ENCODE assay signal across 14 cellular contexts in genomic region chr3:40109641-40110490, GRCh38.
A peak's percentile ranks its signal among the peaks of the same experiment; 100 is the strongest.
DNase-seq lines count a peak whose midpoint lies in the region; ATAC-seq and TF ChIP-seq lines count a peak whose summit lies in the region.
"Had no signal": no experiment of that assay in that cellular context is flagged by ENCODE, and none has a peak within 500 bp of the region (broad histone marks: within the 10 kb centered on the region; RNA-seq: fewer than 3 reads in every experiment).

No MANE protein-coding gene starts in this region.

- peaks cover 1% of the 10 kb centered on the region for H3K4me1 Mint-ChIP-seq in progenitor cell of endocrine pancreas (ENCODE audit: low read depth)

- TF ChIP-seq POLR2A in spleen (IDR thresholded peaks at IDR 0.05): no peak

- no peak for ATAC-seq in RWPE2 (ENCODE audit: low read depth)
- no peak for ATAC-seq in GM21360 (IDR thresholded peaks at IDR 0.05; ENCODE audit: unreplicated experiment)
- ATAC-seq: activated CD8-positive, alpha-beta T cell treated with anti-CD3 and anti-CD28 coated beads for 36 hours had no signal

- peaks cover 7% of the 10 kb centered on the region for H3K27me3 Mint-ChIP-seq in progenitor cell of endocrine pancreas

- DNase-seq in DMS 273 (lab: John Stamatoyannopoulos, UW; ENCODE audit: unreplicated experiment) (peak; percentile 22), DMS 273 treated with DMSO at 0.1 percent for 48 hours (lab: John Stamatoyannopoulos, UW) (no peak), RWPE2 (ENCODE audit: low spot score) (no peak), fibroblast of pulmonary artery (ENCODE audit: low read depth) (no peak), progenitor cell of endocrine pancreas (ENCODE audit: low spot score, unreplicated experiment) (no peak), spleen (no peak)
- no peak for DNase-seq in effector memory CD4-positive, alpha-beta T cell
- DNase-seq: 8988T; activated CD8-positive, alpha-beta T cell treated with anti-CD3 and anti-CD28 coated beads for 36 hours; amniotic stem cell; hippocampal formation; Right ventricle myocardium superior; sigmoid colon had no signal

- H3K36me3 Mint-ChIP-seq in progenitor cell of endocrine pancreas (ENCODE audit: insufficient read depth): no peaks in the 10 kb centered on the region

- H3K27me3 ChIP-seq in RWPE2 (ENCODE audit: insufficient read depth, poor library complexity, severe bottlenecking): no peaks in the 10 kb centered on the region
- H3K27me3 ChIP-seq in effector memory CD4-positive, alpha-beta T cell (replicated peaks; ENCODE audit: control insufficient read depth, insufficient read depth, low read length, poor library complexity, severe bottlenecking): no peaks in the 10 kb centered on the region
- no peaks in the 10 kb centered on the region for H3K27me3 ChIP-seq in spleen (replicated peaks in 1 of 7)
- H3K27me3 ChIP-seq: sigmoid colon had no signal

- intact Hi-C loops in spleen (cut with DNase I; ENCODE audit: low total_unique reads): no loop called here

- H3K36me3 ChIP-seq in RWPE2 (ENCODE audit: low read depth) (no peaks in the 10 kb centered on the region), spleen (no peaks in the 10 kb centered on the region)
- H3K36me3 ChIP-seq in effector memory CD4-positive, alpha-beta T cell (ENCODE audit: control insufficient read depth, insufficient read depth, low read length): no peaks in the 10 kb centered on the region
- H3K36me3 ChIP-seq: sigmoid colon had no signal

- no peaks in the 10 kb centered on the region for H3K9me3 Mint-ChIP-seq in progenitor cell of endocrine pancreas (ENCODE audit: low read depth)
- H3K9me3 Mint-ChIP-seq: activated CD8-positive, alpha-beta T cell treated with anti-CD3 and anti-CD28 coated beads for 36 hours had no signal

- H3K4me3 ChIP-seq in RWPE2 (ENCODE audit: severe bottlenecking): no peak overlapping the region
- H3K4me3 ChIP-seq in fibroblast of pulmonary artery (replicated peaks; ENCODE audit: low read depth, low read length): no peak overlapping the region
- H3K4me3 ChIP-seq in effector memory CD4-positive, alpha-beta T cell (ENCODE audit: insufficient read depth, low read depth, low read length, poor library complexity, severe bottlenecking): no peak overlapping the region
- H3K4me3 ChIP-seq in spleen: no peak overlapping the region
- H3K4me3 ChIP-seq: sigmoid colon had no signal

- H3K9me3 ChIP-seq in RWPE2 (ENCODE audit: severe bottlenecking) (no peaks in the 10 kb centered on the region), spleen (no peaks in the 10 kb centered on the region)
- no peaks in the 10 kb centered on the region for H3K9me3 ChIP-seq in effector memory CD4-positive, alpha-beta T cell (ENCODE audit: control insufficient read depth, low read length)
- H3K9me3 ChIP-seq: sigmoid colon had no signal

- H3K4me1 ChIP-seq in RWPE2 (ENCODE audit: insufficient read depth, poor library complexity, severe bottlenecking): no peaks in the 10 kb centered on the region
- no peaks in the 10 kb centered on the region for H3K4me1 ChIP-seq in effector memory CD4-positive, alpha-beta T cell (ENCODE audit: control insufficient read depth, insufficient read depth, low read length, poor library complexity, severe bottlenecking)
- no peaks in the 10 kb centered on the region for H3K4me1 ChIP-seq in spleen
- H3K4me1 ChIP-seq: sigmoid colon had no signal

- H3K27ac ChIP-seq in RWPE2 (ENCODE audit: poor library complexity, severe bottlenecking): no peak overlapping the region
- H3K27ac ChIP-seq in effector memory CD4-positive, alpha-beta T cell (ENCODE audit: insufficient read depth, low read length, poor library complexity, severe bottlenecking): no peak overlapping the region
- H3K27ac ChIP-seq in spleen: no peak overlapping the region
- H3K27ac ChIP-seq: sigmoid colon had no signal

- no peak overlapping the region for H3K4me3 Mint-ChIP-seq in progenitor cell of endocrine pancreas (ENCODE audit: low read depth)
- H3K4me3 Mint-ChIP-seq: activated CD8-positive, alpha-beta T cell treated with anti-CD3 and anti-CD28 coated beads for 36 hours had no signal

- peak; percentile 7 for TF ChIP-seq CTCF in RWPE2 (IDR thresholded peaks at IDR 0.05; ENCODE audit: poor library complexity, severe bottlenecking)
- peak; percentile 30 for TF ChIP-seq CTCF in fibroblast of pulmonary artery (IDR thresholded peaks at IDR 0.05; ENCODE audit: low read length, missing control alignments)
- TF ChIP-seq CTCF in progenitor cell of endocrine pancreas (IDR thresholded peaks at IDR 0.05; ENCODE audit: unreplicated experiment): peak; percentile 59
- TF ChIP-seq CTCF in spleen (IDR thresholded peaks at IDR 0.05 in 8 of 11, conservative IDR thresholded peaks at IDR 0.05 in 3 of 11): peak in 3 of 11 experiments; percentile 4 to 17 (median 13)

- H3K27ac Mint-ChIP-seq in progenitor cell of endocrine pancreas: no peak overlapping the region
- H3K27ac Mint-ChIP-seq: activated CD8-positive, alpha-beta T cell treated with anti-CD3 and anti-CD28 coated beads for 36 hours had no signal
